ENCODE assay signal across 9 cellular contexts in genomic region chr16:87416826-87417471, GRCh38. TPM values are rescaled to one million over a fixed set of nuclear protein-coding genes. Genes with fewer than 3 reads are reported as not detected.
DNase-seq lines count a peak whose midpoint lies in the region; ATAC-seq and TF ChIP-seq lines count a peak whose summit lies in the region.
"Had no signal": no experiment of that assay in that cellular context is flagged by ENCODE, and none has a peak within 500 bp of the region (broad histone marks: within the 10 kb centered on the region; RNA-seq: fewer than 3 reads in every experiment).

No MANE protein-coding gene starts in this region.

- no peaks in the 10 kb centered on the region for H3K9me3 Mint-ChIP-seq in CD4-positive, CD25-positive, alpha-beta regulatory T cell
- H3K9me3 Mint-ChIP-seq: stimulated activated naive CD8-positive, alpha-beta T cell treated with anti-CD3 and anti-CD28 coated beads, Interleukin-15, Interleukin-2, amounts not matched to agents 100 ng/mL and 50 ng/mL, for 24 hours had no signal

- no peaks in the 10 kb centered on the region for H3K4me1 ChIP-seq in CD4-positive, CD25-positive, alpha-beta regulatory T cell (ENCODE audit: control insufficient read depth, insufficient read depth, low read length, poor library complexity, severe bottlenecking)
- no peaks in the 10 kb centered on the region for H3K4me1 ChIP-seq in thoracic aorta (ENCODE audit: control insufficient read depth in 1 of 2, low read depth in 2 of 2)

- H3K27ac ChIP-seq in CD4-positive, CD25-positive, alpha-beta regulatory T cell (ENCODE audit: insufficient read depth, low read length, poor library complexity, severe bottlenecking): no peak overlapping the region
- no peak overlapping the region for H3K27ac ChIP-seq in thoracic aorta

- peaks cover 39% of the 10 kb centered on the region for H3K36me3 Mint-ChIP-seq in CD4-positive, CD25-positive, alpha-beta regulatory T cell

- no peaks in the 10 kb centered on the region for H3K9me3 ChIP-seq in CD4-positive, CD25-positive, alpha-beta regulatory T cell (ENCODE audit: control insufficient read depth in 2 of 2, low read length in 2 of 2)
- no peaks in the 10 kb centered on the region for H3K9me3 ChIP-seq in thoracic aorta

- ATAC-seq in CD4-positive, CD25-positive, alpha-beta regulatory T cell (ENCODE audit: low read depth in 2 of 2): no peak
- ATAC-seq in thoracic aorta (ENCODE audit: insufficient number of reproducible peaks, low FRiP score, low read depth): no peak
- no peak for ATAC-seq in HG03135 (IDR thresholded peaks at IDR 0.05; ENCODE audit: unreplicated experiment)
- no peak for ATAC-seq in GM18502 (IDR thresholded peaks at IDR 0.05; ENCODE audit: poor library complexity, unreplicated experiment)

- no peaks in the 10 kb centered on the region for H3K4me1 Mint-ChIP-seq in CD4-positive, CD25-positive, alpha-beta regulatory T cell

- peak overlapping the region in 2 of 3 donors; percentile 36 to 79 for H3K27ac Mint-ChIP-seq in CD4-positive, CD25-positive, alpha-beta regulatory T cell
- H3K27ac Mint-ChIP-seq: stimulated activated naive CD8-positive, alpha-beta T cell treated with anti-CD3 and anti-CD28 coated beads, Interleukin-15, Interleukin-2, amounts not matched to agents 100 ng/mL and 50 ng/mL, for 24 hours had no signal

- peak; percentile 68 for TF ChIP-seq CTCF in thoracic aorta (IDR thresholded peaks at IDR 0.05)

- peaks cover 64% of the 10 kb centered on the region for H3K36me3 ChIP-seq in CD4-positive, CD25-positive, alpha-beta regulatory T cell (ENCODE audit: control insufficient read depth, insufficient read depth, low read length)
- peaks cover 65% of the 10 kb centered on the region for H3K36me3 ChIP-seq in thoracic aorta

- H3K4me3 ChIP-seq in CD4-positive, CD25-positive, alpha-beta regulatory T cell (ENCODE audit: low read depth, low read length): no peak overlapping the region
- H3K4me3 ChIP-seq in thoracic aorta: no peak overlapping the region

- H3K4me3 Mint-ChIP-seq in CD4-positive, CD25-positive, alpha-beta regulatory T cell: no peak overlapping the region
- H3K4me3 Mint-ChIP-seq: stimulated activated naive CD8-positive, alpha-beta T cell treated with anti-CD3 and anti-CD28 coated beads, Interleukin-15, Interleukin-2, amounts not matched to agents 100 ng/mL and 50 ng/mL, for 24 hours had no signal

- no peaks in the 10 kb centered on the region for H3K27me3 ChIP-seq in CD4-positive, CD25-positive, alpha-beta regulatory T cell (ENCODE audit: control insufficient read depth, insufficient read depth, low read length)
- H3K27me3 ChIP-seq in thoracic aorta (replicated peaks; ENCODE audit: insufficient read depth): no peaks in the 10 kb centered on the region

- TF ChIP-seq EP300 in Ishikawa (IDR thresholded peaks at IDR 0.05; ENCODE audit: borderline replicate concordance): no peak

- peak in 2 of 3 donors; percentile 34 to 60 for DNase-seq in CD4-positive, CD25-positive, alpha-beta regulatory T cell
- peak; percentile 48 for DNase-seq in activated naive CD4-positive, alpha-beta T cell treated with anti-CD3 and anti-CD28 coated beads, Interleukin-2, amount 50 U/mL, for 16 hours
- DNase-seq in inferior parietal cortex (ENCODE audit: extremely low spot score) (peak; percentile 51), thoracic aorta (ENCODE audit: low spot score) (no peak), COLO829 (ENCODE audit: low spot score) (no peak)

- H3K27me3 Mint-ChIP-seq in CD4-positive, CD25-positive, alpha-beta regulatory T cell: no peaks in the 10 kb centered on the region
- H3K27me3 Mint-ChIP-seq: stimulated activated naive CD8-positive, alpha-beta T cell treated with anti-CD3 and anti-CD28 coated beads, Interleukin-15, Interleukin-2, amounts not matched to agents 100 ng/mL and 50 ng/mL, for 24 hours had no signal

- peak; percentile 42; the same call in 1 of the 2 replicates for TF ChIP-seq RAD21 in Ishikawa (IDR thresholded peaks at IDR 0.05; ENCODE audit: low read depth)

TF ChIP-seq in Ishikawa, 13 proteins besides CTCF, POLR2A, EP300 and RAD21:
- TF ChIP-seq TEAD4 (IDR thresholded peaks at IDR 0.05) (no peak), CREB1 (IDR thresholded peaks at IDR 0.05; ENCODE audit: low read depth) (no peak), EGR1 (IDR thresholded peaks at IDR 0.05) (no peak), NFIC (IDR thresholded peaks at IDR 0.05) (no peak), ZBTB7A (IDR thresholded peaks at IDR 0.05; ENCODE audit: low read depth) (no peak), TCF12 (IDR thresholded peaks at IDR 0.05; ENCODE audit: low read depth) (no peak)

RNA-seq across cellular contexts. Expression of gene MAP1LC3B, which starts 24.8 kb away (rescaled TPM):
- total RNA-seq in CD4-positive, CD25-positive, alpha-beta regulatory T cell: 83.2 TPM
- 100 to 1,000 TPM; 123 to 158 (median 140) TPM for polyA plus RNA-seq in CD4-positive, CD25-positive, alpha-beta regulatory T cell
- total RNA-seq in thoracic aorta: 10 to 100 TPM; 65.4 to 80.4 TPM

RNA-seq across cellular contexts. Expression of gene FBXO31, which starts 33.4 kb away (rescaled TPM):
- 35.5 TPM for total RNA-seq in CD4-positive, CD25-positive, alpha-beta regulatory T cell
- 10 to 100 TPM; 18.8 to 29.2 (median 26.4) TPM for polyA plus RNA-seq in CD4-positive, CD25-positive, alpha-beta regulatory T cell
- 100 to 1,000 TPM in 1 of 2 donors, 10 to 100 TPM in 1; 57.9 to 161 TPM for total RNA-seq in thoracic aorta

Comparison
In these comparisons a context has a peak if more than half of its experiments do, and no peak if none do; other contexts are left out.
1. DNase-seq: peak in CD4-positive, CD25-positive, alpha-beta regulatory T cell (2 of 3), activated naive CD4-positive, alpha-beta T cell treated with anti-CD3 and anti-CD28 coated beads, Interleukin-2, amount 50 U/mL, for 16 hours (single experiment) and inferior parietal cortex (single experiment); none in thoracic aorta (single experiment) and COLO829 (single experiment).